19 cellular contexts compared by ENCODE assay signal in the genomic region with DNA sequence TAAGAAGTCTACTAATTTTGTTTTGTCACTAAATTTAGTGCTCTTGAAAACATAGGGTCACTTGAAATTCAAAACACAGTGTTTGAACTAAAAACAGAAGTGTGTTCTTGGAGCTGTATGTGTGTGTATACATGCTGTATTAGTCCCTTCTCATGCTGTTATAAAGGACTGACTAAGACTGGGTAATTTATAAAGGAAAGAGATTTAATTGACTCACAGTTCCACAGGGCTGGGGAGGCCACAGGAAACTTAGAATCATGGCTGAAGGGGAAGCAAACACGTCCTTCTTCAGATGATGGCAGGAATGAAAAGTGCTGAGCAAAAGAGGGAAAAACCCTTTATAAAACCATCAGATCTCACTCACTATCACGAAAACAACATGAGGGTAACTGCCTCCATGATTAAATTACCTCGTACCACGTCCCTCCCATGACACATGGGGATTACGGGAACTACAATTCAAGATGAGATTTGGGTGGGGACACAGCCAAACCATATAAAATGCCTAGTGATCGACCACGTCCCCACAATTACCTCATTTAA.
DNase-seq lines count a peak whose midpoint lies in the region; ATAC-seq lines count a peak whose summit lies in the region.
"Had no signal": no experiment of that assay in that cellular context is flagged by ENCODE, and none has a peak within 500 bp of the region (broad histone marks: within the 10 kb centered on the region; RNA-seq: fewer than 3 reads in every experiment).

No MANE protein-coding gene starts in this region.

- ATAC-seq in activated T-cell treated with anti-CD3 and anti-CD28 coated beads, Interleukin-2, amount 50 U/mL, for 4 hours, result peak; percentile 81 to 90

- H3K27me3 Mint-ChIP-seq in T-helper 2 cell treated with Interferon-gamma antibody and Interleukin-4, amounts not matched to agents 5 μg/mL and 100 μg/mL, for 36 hours (ENCODE audit: low read depth), result no peaks in the 10 kb centered on the region
- no peaks in the 10 kb centered on the region for H3K27me3 Mint-ChIP-seq in activated T-cell treated with anti-CD3 and anti-CD28 coated beads, Interleukin-2, amount 50 U/mL, for 4 hours (ENCODE audit: low read depth)
- H3K27me3 Mint-ChIP-seq: CD4-positive, alpha-beta T cell had no signal

- no peak overlapping the region for H3K27ac Mint-ChIP-seq in T-helper 2 cell treated with Interferon-gamma antibody and Interleukin-4, amounts not matched to agents 5 μg/mL and 100 μg/mL, for 36 hours
- H3K27ac Mint-ChIP-seq: CD4-positive, alpha-beta T cell had no signal

- peak; percentile 18 for DNase-seq in T-helper 2 cell treated with Interferon-gamma antibody and Interleukin-4, amounts not matched to agents 5 μg/mL and 100 μg/mL, for 36 hours (ENCODE audit: low spot score)
- no peak for DNase-seq in T-helper 2 cell
- DNase-seq in activated T-cell treated with anti-CD3 and anti-CD28 coated beads, Interleukin-2, amount 50 U/mL, for 4 hours, result no peak
- no peak for DNase-seq in activated T-cell treated with anti-CD3 and anti-CD28 coated beads, Interleukin-2, amount 50 U/mL, for 1 hour
- peak; percentile 9 to 15 for DNase-seq in stimulated activated CD8-positive, alpha-beta memory T cell treated with anti-CD3 and anti-CD28 coated beads, Interleukin-15, amount 100 ng/mL, for 48 hours (ENCODE audit: low read depth in 2 of 2)
- no peak for DNase-seq in stimulated activated CD8-positive, alpha-beta memory T cell treated with anti-CD3 and anti-CD28 coated beads, Interleukin-4, amount 100 ng/mL, for 48 hours
- no peak for DNase-seq in ureter (ENCODE audit: low spot score)
- no peak for DNase-seq in posterior vena cava (ENCODE audit: low spot score)
- DNase-seq: BE2C; CD4-positive, alpha-beta T cell; GOT3; IMR-90; Kasumi-1; MM.1S; NCI-H1105; NCI-H1694 treated with DMSO at 0.1 percent for 48 hours; NCI-H2107; NCI-H2227 treated with DMSO at 0.1 percent for 48 hours; NCI-H524 had no signal

- H3K4me1 Mint-ChIP-seq in T-helper 2 cell treated with Interferon-gamma antibody and Interleukin-4, amounts not matched to agents 5 μg/mL and 100 μg/mL, for 36 hours (ENCODE audit: low read depth), result no peaks in the 10 kb centered on the region
- peaks cover 15% of the 10 kb centered on the region for H3K4me1 Mint-ChIP-seq in activated T-cell treated with anti-CD3 and anti-CD28 coated beads, Interleukin-2, amount 50 U/mL, for 4 hours (ENCODE audit: low read depth)

- no peaks in the 10 kb centered on the region for H3K36me3 Mint-ChIP-seq in T-helper 2 cell treated with Interferon-gamma antibody and Interleukin-4, amounts not matched to agents 5 μg/mL and 100 μg/mL, for 36 hours (ENCODE audit: low read depth)
- no peaks in the 10 kb centered on the region for H3K36me3 Mint-ChIP-seq in activated T-cell treated with anti-CD3 and anti-CD28 coated beads, Interleukin-2, amount 50 U/mL, for 4 hours (ENCODE audit: insufficient read depth)

- no peak overlapping the region for H3K4me3 Mint-ChIP-seq in T-helper 2 cell treated with Interferon-gamma antibody and Interleukin-4, amounts not matched to agents 5 μg/mL and 100 μg/mL, for 36 hours
- H3K4me3 Mint-ChIP-seq in activated T-cell treated with anti-CD3 and anti-CD28 coated beads, Interleukin-2, amount 50 U/mL, for 4 hours, result no peak overlapping the region
- H3K4me3 Mint-ChIP-seq: CD4-positive, alpha-beta T cell had no signal

- intact Hi-C loops in posterior vena cava (cut with DNase I), result no loop called here

- H3K9me3 Mint-ChIP-seq in T-helper 2 cell treated with Interferon-gamma antibody and Interleukin-4, amounts not matched to agents 5 μg/mL and 100 μg/mL, for 36 hours, result peaks cover 4% of the 10 kb centered on the region
- no peaks in the 10 kb centered on the region for H3K9me3 Mint-ChIP-seq in activated T-cell treated with anti-CD3 and anti-CD28 coated beads, Interleukin-2, amount 50 U/mL, for 4 hours
- H3K9me3 Mint-ChIP-seq: CD4-positive, alpha-beta T cell had no signal

Comparison
In these comparisons a context has a peak if more than half of its experiments do, and no peak if none do; other contexts are left out.
1. DNase-seq: peak in T-helper 2 cell treated with Interferon-gamma antibody and Interleukin-4, amounts not matched to agents 5 μg/mL and 100 μg/mL, for 36 hours (single experiment) and stimulated activated CD8-positive, alpha-beta memory T cell treated with anti-CD3 and anti-CD28 coated beads, Interleukin-15, amount 100 ng/mL, for 48 hours (2 of 2); none in T-helper 2 cell (0 of 5), activated T-cell treated with anti-CD3 and anti-CD28 coated beads, Interleukin-2, amount 50 U/mL, for 4 hours (single experiment), activated T-cell treated with anti-CD3 and anti-CD28 coated beads, Interleukin-2, amount 50 U/mL, for 1 hour (single experiment), stimulated activated CD8-positive, alpha-beta memory T cell treated with anti-CD3 and anti-CD28 coated beads, Interleukin-4, amount 100 ng/mL, for 48 hours (single experiment), ureter (single experiment) and posterior vena cava (single experiment).